In the genomic region with DNA sequence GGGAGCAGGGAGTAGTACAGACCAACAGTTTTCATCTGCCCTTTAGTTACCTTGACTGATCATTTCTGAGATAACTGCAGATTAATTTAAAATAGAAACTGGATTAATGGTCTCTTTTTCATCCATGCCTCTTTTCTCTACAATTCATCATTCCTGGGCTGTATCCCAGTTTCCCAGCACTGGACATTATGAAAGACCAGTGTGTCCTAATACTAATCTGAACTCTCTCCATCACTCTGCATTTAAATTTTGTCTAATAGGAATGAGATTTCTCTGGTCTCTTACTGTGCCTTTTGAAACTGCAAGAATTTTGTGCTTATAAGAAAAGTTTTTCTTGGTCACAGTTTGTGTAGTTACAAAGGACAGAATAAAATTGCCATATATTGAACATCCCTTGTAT, we compare ENCODE assay signal across 14 cellular contexts. TPM values are rescaled to one million over a fixed set of nuclear protein-coding genes. Genes with fewer than 3 reads are reported as not detected.
A peak's percentile ranks its signal among the peaks of the same experiment; 100 is the strongest.
DNase-seq lines count a peak whose midpoint lies in the region; TF ChIP-seq lines count a peak whose summit lies in the region.
"Had no signal": no experiment of that assay in that cellular context is flagged by ENCODE, and none has a peak within 500 bp of the region (broad histone marks: within the 10 kb centered on the region; RNA-seq: fewer than 3 reads in every experiment).

No MANE protein-coding gene starts in this region.

- no peaks in the 10 kb centered on the region for H3K27me3 ChIP-seq in GM23248 (replicated peaks; ENCODE audit: insufficient read depth)
- H3K27me3 ChIP-seq in skeletal muscle tissue (ENCODE audit: control insufficient read depth in 3 of 3, insufficient read depth in 3 of 3, low read length in 3 of 3), result no peaks in the 10 kb centered on the region
- no peaks in the 10 kb centered on the region for H3K27me3 ChIP-seq in smooth muscle cell (ENCODE audit: low read depth)

- peaks cover 7% of the 10 kb centered on the region; the same call in 1 of the 2 replicates for H3F3A ChIP-seq in GM23248 (ENCODE audit: insufficient read depth)
- no peaks in the 10 kb centered on the region for H3F3A ChIP-seq in smooth muscle cell (ENCODE audit: low read depth)

- H3K9ac ChIP-seq in GM23248 (no peak overlapping the region), skeletal muscle tissue (ENCODE audit: low read depth in 1 of 3, low read length in 3 of 3) (no peak overlapping the region), smooth muscle cell (ENCODE audit: low read depth) (no peak overlapping the region)

- H3K4me2 ChIP-seq in GM23248 (ENCODE audit: unreplicated experiment) (no peak overlapping the region), smooth muscle cell (no peak overlapping the region)

- TF ChIP-seq CTCF in AG10803 (conservative IDR thresholded peaks at IDR 0.05; ENCODE audit: low read length), result no peak
- no peak for TF ChIP-seq CTCF in fibroblast of the aortic adventitia (IDR thresholded peaks at IDR 0.05; ENCODE audit: insufficient read depth, low read length)
- no peak for TF ChIP-seq CTCF in smooth muscle cell (IDR thresholded peaks at IDR 0.05; ENCODE audit: borderline replicate concordance, insufficient read depth, poor library complexity, severe bottlenecking)

- H3K79me2 ChIP-seq in GM23248 (ENCODE audit: insufficient read depth) (peaks cover 53% of the 10 kb centered on the region), smooth muscle cell (ENCODE audit: low read depth) (peaks cover 61% of the 10 kb centered on the region)

- no peak overlapping the region for H2AFZ ChIP-seq in GM23248
- no peak overlapping the region for H2AFZ ChIP-seq in smooth muscle cell (ENCODE audit: low read depth)

- no peaks in the 10 kb centered on the region for H3K9me2 ChIP-seq in GM23248 (ENCODE audit: insufficient read depth)

- H4K20me1 ChIP-seq in GM23248 (ENCODE audit: insufficient read depth), result no peaks in the 10 kb centered on the region
- peaks cover 91% of the 10 kb centered on the region for H4K20me1 ChIP-seq in smooth muscle cell (ENCODE audit: low read depth)

- DNase-seq in AG10803 (ENCODE audit: low read depth) (peak; percentile 22), GM23248 (peak; percentile 12), fibroblast of the aortic adventitia (ENCODE audit: low read depth) (peak; percentile 47), cortex of kidney (lab: John Stamatoyannopoulos, UW) (no peak), NAMALWA (ENCODE audit: low spot score) (no peak), smooth muscle cell (lab: John Stamatoyannopoulos, UW; ENCODE audit: unreplicated experiment) (no peak)
- DNase-seq: CD8-positive, alpha-beta T cell; COR-L47; DMS153; DMS79 treated with DMSO at 0.1 percent for 48 hours; EL had no signal

- 0 out of 2 replicates have a peak, but pooled peaks cover 3% of the 10 kb centered on the region for H3K36me3 ChIP-seq in GM23248 (ENCODE audit: low read depth)
- H3K36me3 ChIP-seq in skeletal muscle tissue (ENCODE audit: control insufficient read depth in 3 of 3, insufficient read depth in 3 of 3, low read length in 3 of 3), result peaks cover 0 to 3% (median 0%) of the 10 kb centered on the region in 3 donors
- H3K36me3 ChIP-seq in smooth muscle cell (ENCODE audit: low read depth), result no peaks in the 10 kb centered on the region

- no peaks in the 10 kb centered on the region for H3K9me3 ChIP-seq in GM23248 (ENCODE audit: low read depth)
- H3K9me3 ChIP-seq in skeletal muscle tissue (ENCODE audit: control insufficient read depth in 3 of 3, low read length in 3 of 3), result no peaks in the 10 kb centered on the region
- no peaks in the 10 kb centered on the region for H3K9me3 ChIP-seq in smooth muscle cell (replicated peaks; ENCODE audit: low read depth)
- H3K9me3 ChIP-seq: HAP-1 had no signal

- in situ Hi-C loops in GM23248 (cut with MboI), result no loop called here

- H3K4me3 ChIP-seq in AG10803 (ENCODE audit: low read length) (no peak overlapping the region), GM23248 (no peak overlapping the region), fibroblast of the aortic adventitia (ENCODE audit: low read depth, low read length) (no peak overlapping the region), skeletal muscle tissue (ENCODE audit: low read length in 3 of 3) (no peak overlapping the region), smooth muscle cell (no peak overlapping the region)
- H3K4me3 ChIP-seq: HAP-1 had no signal

- peaks cover 26% of the 10 kb centered on the region for H3K4me1 ChIP-seq in GM23248 (ENCODE audit: insufficient read depth)
- H3K4me1 ChIP-seq in skeletal muscle tissue (ENCODE audit: control insufficient read depth in 3 of 3, insufficient read depth in 3 of 3, low read length in 3 of 3), result no peaks in the 10 kb centered on the region
- H3K4me1 ChIP-seq in smooth muscle cell (ENCODE audit: low read depth), result peaks cover 10% of the 10 kb centered on the region

- H3K27ac ChIP-seq in GM23248 (no peak overlapping the region), skeletal muscle tissue (ENCODE audit: low read depth, low read length) (peak overlapping the region; percentile 9), smooth muscle cell (ENCODE audit: low read depth) (no peak overlapping the region)
- H3K27ac ChIP-seq: HL-60 had no signal

RNA-seq across cellular contexts. Expression of a gene that starts 12.7 kb away (rescaled TPM):
- total RNA-seq in GM23248 (2014; rRNA removed; shearing (Covaris generic)), result 10.3 and 15.3 TPM in 2 replicates
- polyA plus RNA-seq in GM23248 (2016; fragmentation: Nextera tagmentation; extraction: Ambion mirVana), result 4.5 and 4.7 TPM in 2 replicates
- total RNA-seq in fibroblast of the aortic adventitia (ENCODE audit: low replicate concordance), result 10.6 and 15.5 TPM in 2 replicates
- 6.8 TPM for total RNA-seq in skeletal muscle tissue
- 20.4 and 24.7 TPM in 2 replicates for total RNA-seq in smooth muscle cell
- 10.0 and 14.6 TPM in 2 replicates for polyA plus RNA-seq in smooth muscle cell

RNA-seq across cellular contexts. Expression of a gene that starts 14.4 kb away (rescaled TPM):
- total RNA-seq in GM23248 (2014; rRNA removed; shearing (Covaris generic)), result 28.3 and 31.8 TPM in 2 replicates
- polyA plus RNA-seq in GM23248 (2016; fragmentation: Nextera tagmentation; extraction: Ambion mirVana) (50.7 and 50.8 TPM in 2 replicates), smooth muscle cell (74.2 and 90.1 TPM in 2 replicates)
- total RNA-seq in fibroblast of the aortic adventitia (ENCODE audit: low replicate concordance) (39.9 and 57.5 TPM in 2 replicates), skeletal muscle tissue (13.0 TPM), smooth muscle cell (111 and 153 TPM in 2 replicates)

RNA-seq across cellular contexts. Expression of a gene that starts 51.3 kb away (rescaled TPM):
- 80.0 and 82.2 TPM in 2 replicates for total RNA-seq in GM23248 (2014; rRNA removed; shearing (Covaris generic))
- 57.6 and 58.8 TPM in 2 replicates for polyA plus RNA-seq in GM23248 (2016; fragmentation: Nextera tagmentation; extraction: Ambion mirVana)
- 39.7 and 93.1 TPM in 2 replicates for total RNA-seq in fibroblast of the aortic adventitia (ENCODE audit: low replicate concordance)
- 20.4 TPM for total RNA-seq in skeletal muscle tissue
- total RNA-seq in smooth muscle cell, result 84.9 and 93.0 TPM in 2 replicates
- 58.7 and 67.5 TPM in 2 replicates for polyA plus RNA-seq in smooth muscle cell

Comparison
In these comparisons a context has a peak if more than half of its experiments do, and no peak if none do; other contexts are left out.
1. DNase-seq: peak in AG10803 (single experiment), GM23248 (single experiment) and fibroblast of the aortic adventitia (single experiment); none in cortex of kidney (single experiment), NAMALWA (single experiment) and smooth muscle cell (single experiment).